Comparison of ENCODE assay signal across 16 cellular contexts in genomic region chr4:52028970-52029369, GRCh38. TPM values are rescaled to one million over a fixed set of nuclear protein-coding genes. Genes with fewer than 3 reads are reported as not detected.
DNase-seq lines count a peak whose midpoint lies in the region; ATAC-seq and TF ChIP-seq lines count a peak whose summit lies in the region.
"Had no signal": no experiment of that assay in that cellular context is flagged by ENCODE, and none has a peak within 500 bp of the region (broad histone marks: within the 10 kb centered on the region; RNA-seq: fewer than 3 reads in every experiment).

No MANE protein-coding gene starts in this region.

- DNase-seq in AG04450 (ENCODE audit: low read depth, low spot score) (peak; percentile 26), HS-27A (ENCODE audit: low read depth) (peak; percentile 42), amniotic epithelial cell (ENCODE audit: low read depth) (peak; percentile 76), fibroblast of the conjunctiva (ENCODE audit: low read depth) (peak; percentile 28), NCI-H345 treated with DMSO at 0.1 percent for 48 hours (lab: John Stamatoyannopoulos, UW; ENCODE audit: unreplicated experiment) (no peak)
- DNase-seq: activated CD8-positive, alpha-beta T cell treated with anti-CD3 and anti-CD28 coated beads, Interleukin-2, amount 10 ng/mL, durations not matched to agents 7 days and 5 days; AML-193; NCI-H2227 treated with DMSO at 0.1 percent for 48 hours; occipital lobe; SJCRH30; stimulated activated naive B cell treated with anti-CD40 and anti-IgM and Interleukin-4, amounts not matched to agents 10 μg/mL and 1 μg/mL and 100 μg/mL, for 72 hours had no signal

- no peak for ATAC-seq in esophagus mucosa
- ATAC-seq in HG02610 (IDR thresholded peaks at IDR 0.05; ENCODE audit: unreplicated experiment): no peak
- ATAC-seq in HG03159 (IDR thresholded peaks at IDR 0.05; ENCODE audit: unreplicated experiment): no peak
- ATAC-seq: activated CD8-positive, alpha-beta T cell treated with anti-CD3 and anti-CD28 coated beads, Interleukin-2, amount 10 ng/mL, durations not matched to agents 7 days and 5 days; activated T-helper 17 cell treated with anti-CD3 and anti-CD28 coated beads, Interleukin-2, amount 50 U/mL, for 72 hours; stimulated activated naive B cell treated with anti-CD40 and anti-IgM and Interleukin-4, amounts not matched to agents 10 μg/mL and 1 μg/mL and 100 μg/mL, for 72 hours had no signal

- H3K9me3 ChIP-seq in AG04450 (ENCODE audit: control insufficient read depth, insufficient read depth, low read length): no peaks in the 10 kb centered on the region
- H3K9me3 ChIP-seq: SJCRH30 had no signal

- CTCF ChIA-PET in AG04450 (lab: Charles Lee): interaction anchor here (1.6 to 3.8 kb wide), 3 partner anchors 122 to 198 kb away, joined by 5 to 27 read pairs (median 6); no protein-coding TSS in a partner anchor

- POLR2A ChIA-PET in AG04450 (lab: Yijun Ruan, JAX): no interaction called here

- H3K27me3 ChIP-seq in AG04450 (ENCODE audit: control insufficient read depth, insufficient read depth, low read length): no peaks in the 10 kb centered on the region
- H3K27me3 ChIP-seq: SJCRH30 had no signal

- no peak for TF ChIP-seq CTCF in AG04450 (IDR thresholded peaks at IDR 0.05; ENCODE audit: low read depth, low read length)

- no peak overlapping the region for H3K4me3 ChIP-seq in AG04450 (ENCODE audit: low read depth, low read length)
- H3K4me3 ChIP-seq: SJCRH30, smooth muscle cell had no signal

- no peak overlapping the region for H3K27ac ChIP-seq in AG04450 (ENCODE audit: low read depth, low read length)
- H3K27ac ChIP-seq: SJCRH30 had no signal

RNA-seq across cellular contexts. Expression of gene LRRC66, which starts 8.8 kb away (rescaled TPM):
- polyA plus RNA-seq in AG04450 (2011; rRNA removed): 0.14 and 0.22 TPM in 2 replicates
- polyA minus RNA-seq in AG04450 (2011; rRNA and poly(A)+ RNA removed): 0.28 and 0.65 TPM in 2 replicates
- total RNA-seq in esophagus mucosa: 0.12 TPM

RNA-seq across cellular contexts. Expression of gene SGCB, which starts 9.1 kb away (rescaled TPM):
- 38.7 and 47.7 TPM in 2 replicates for polyA plus RNA-seq in AG04450 (2011; rRNA removed)
- 11.4 and 17.6 TPM in 2 replicates for polyA minus RNA-seq in AG04450 (2011; rRNA and poly(A)+ RNA removed)
- total RNA-seq in esophagus mucosa: 7.4 TPM

RNA-seq across cellular contexts. Expression of gene SPATA18, which starts 22.1 kb away (rescaled TPM):
- 9.7 and 12.7 TPM in 2 replicates for polyA plus RNA-seq in AG04450 (2011; rRNA removed)
- polyA minus RNA-seq in AG04450 (2011; rRNA and poly(A)+ RNA removed): 11.1 and 11.9 TPM in 2 replicates
- total RNA-seq in esophagus mucosa: 11.9 TPM
- total RNA-seq: SJCRH30 had no signal
